28 cellular contexts compared by ENCODE assay signal in genomic region chr4:98530572-98530971, GRCh38.
"Had no signal": no experiment of that assay in that cellular context is flagged by ENCODE, and none has a peak within 500 bp of the region (broad histone marks: within the 10 kb centered on the region; RNA-seq: fewer than 3 reads in every experiment).

No MANE protein-coding gene starts in this region.

- FAIRE-seq: islet of Langerhans, kidney had no signal

- H3K27me3 Mint-ChIP-seq: naive B cell; progenitor cell of endocrine pancreas; stimulated activated memory B cell treated with anti-CD40 and anti-IgM and Interleukin-4, amounts not matched to agents 10 μg/mL and 1 μg/mL and 100 μg/mL, for 72 hours had no signal

- ATAC-seq: left colon; left lung; lower lobe of right lung; right lobe of liver; stimulated activated naive CD8-positive, alpha-beta T cell treated with anti-CD3 and anti-CD28 coated beads, Interleukin-15, Interleukin-2, amounts not matched to agents 100 U/mL and 50 U/mL, for 24 hours; upper lobe of right lung had no signal

- H3K36me3 ChIP-seq: left lung, lower lobe of right lung, ovary, right atrium auricular region, right lobe of liver, stomach, thyroid gland, upper lobe of right lung had no signal

- H3K9me3 ChIP-seq: left lung, lower lobe of right lung, ovary, right atrium auricular region, right lobe of liver, stomach, testis, thyroid gland, upper lobe of right lung had no signal

- H3K36me3 Mint-ChIP-seq: mesothelial cell of epicardium, naive B cell, natural killer cell had no signal

- H3K27ac ChIP-seq: left lung, lower lobe of right lung, right atrium auricular region, right lobe of liver, stomach, testis, thyroid gland, upper lobe of right lung had no signal

- H3K4me3 ChIP-seq: left lung, lower lobe of right lung, ovary, right atrium auricular region, right lobe of liver, smooth muscle cell, stomach, testis, thyroid gland, upper lobe of right lung had no signal

- DNase-seq: hypothalamus; immature natural killer cell; kidney; left colon; left lung; lower lobe of right lung; mammary epithelial cell; mesendoderm; naive B cell; natural killer cell; ovary; right lobe of liver; stimulated activated CD4-positive, alpha-beta T cell treated with anti-CD3 and anti-CD28 coated beads, Interleukin-1b, Interleukin-23, amount 100 ng/mL, for 48 hours; stimulated activated CD4-positive, alpha-beta T cell treated with anti-CD3 and anti-CD28 coated beads, Interleukin-2, amount 100 ng/mL, for 48 hours; stimulated activated CD4-positive, alpha-beta T cell treated with anti-CD3 and anti-CD28 coated beads, Interleukin-4, amount 100 ng/mL, for 4 hours; stimulated activated CD8-positive, alpha-beta memory T cell treated with anti-CD3 and anti-CD28 coated beads, Interleukin-4, amount 100 ng/mL, for 48 hours; stimulated activated naive CD8-positive, alpha-beta T cell treated with anti-CD3 and anti-CD28 coated beads, Interleukin-15, Interleukin-2, amounts not matched to agents 100 U/mL and 50 U/mL, for 24 hours; stomach; testis; thyroid gland; trophoblast cell; upper lobe of right lung had no signal

- H3K9me3 Mint-ChIP-seq: immature natural killer cell, natural killer cell had no signal

- H3K27me3 ChIP-seq: left lung, ovary, right atrium auricular region, right lobe of liver, stomach, testis, thyroid gland, upper lobe of right lung had no signal

- H3K27ac Mint-ChIP-seq: mesothelial cell of epicardium; progenitor cell of endocrine pancreas; stimulated activated memory B cell treated with anti-CD40 and anti-IgM and Interleukin-4, amounts not matched to agents 10 μg/mL and 1 μg/mL and 100 μg/mL, for 72 hours had no signal

- H3K4me1 ChIP-seq: left lung, lower lobe of right lung, right atrium auricular region, right lobe of liver, stomach, testis, thyroid gland, upper lobe of right lung had no signal

- H3K4me3 Mint-ChIP-seq: immature natural killer cell; mesothelial cell of epicardium; naive B cell; natural killer cell; stimulated activated memory B cell treated with anti-CD40 and anti-IgM and Interleukin-4, amounts not matched to agents 10 μg/mL and 1 μg/mL and 100 μg/mL, for 72 hours had no signal
